Comparison of ENCODE assay signal across 10 cellular contexts in the genomic region with DNA sequence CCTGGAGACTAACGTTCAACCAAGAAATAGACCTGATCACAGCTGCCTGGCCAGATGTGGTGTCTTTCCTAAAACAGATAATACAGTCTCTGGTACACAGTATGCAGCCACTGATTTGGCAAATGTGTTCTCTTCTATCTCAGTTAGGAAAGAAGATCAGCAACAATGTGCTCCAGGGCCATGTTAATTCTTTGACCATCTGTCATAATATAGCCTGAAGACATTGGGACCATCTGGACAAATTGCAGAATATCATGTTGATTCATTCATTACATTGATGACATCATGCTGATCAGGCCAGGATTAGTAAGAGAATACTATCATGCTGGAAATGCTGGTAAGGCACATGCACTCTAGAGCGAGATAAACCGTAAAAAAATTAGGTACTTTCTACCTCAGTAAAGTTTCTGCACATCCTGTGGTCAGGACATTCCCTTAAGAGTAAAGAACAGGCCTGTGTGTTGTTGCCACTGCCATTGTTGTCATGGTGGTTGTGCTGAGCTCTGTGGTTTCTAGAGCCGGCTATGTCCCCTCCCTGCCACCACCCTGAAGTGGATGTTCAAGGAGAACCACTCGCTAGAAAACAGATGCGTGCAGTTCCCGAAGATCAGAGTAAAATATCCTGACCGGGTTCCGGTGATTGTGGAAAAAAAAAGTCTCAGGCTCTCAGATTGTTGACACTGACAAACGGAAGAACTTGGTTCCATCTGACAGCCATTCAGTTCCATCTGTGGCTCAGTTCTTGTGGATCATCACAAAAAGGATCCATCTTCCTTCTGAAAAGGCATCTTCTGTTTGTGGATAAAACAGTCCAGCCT. TPM values are rescaled to one million over a fixed set of nuclear protein-coding genes. Genes with fewer than 3 reads are reported as not detected.
A peak's percentile ranks its signal among the peaks of the same experiment; 100 is the strongest.
DNase-seq lines count a peak whose midpoint lies in the region; ATAC-seq lines count a peak whose summit lies in the region.
"Had no signal": no experiment of that assay in that cellular context is flagged by ENCODE, and none has a peak within 500 bp of the region (broad histone marks: within the 10 kb centered on the region; RNA-seq: fewer than 3 reads in every experiment).

No MANE protein-coding gene starts in this region.

- H3K4me1 ChIP-seq in CD8-positive, alpha-beta memory T cell (ENCODE audit: insufficient read depth, low read length): no peaks in the 10 kb centered on the region

- no peak overlapping the region for H3K27ac ChIP-seq in CD8-positive, alpha-beta memory T cell (ENCODE audit: low read depth, low read length)
- H3K27ac ChIP-seq: HL-60 had no signal

- H3K4me3 Mint-ChIP-seq in CD8-positive, alpha-beta memory T cell: peak overlapping the region in 1 of 7 donors; percentile 15

- no peaks in the 10 kb centered on the region for H3K9me3 ChIP-seq in CD8-positive, alpha-beta memory T cell (ENCODE audit: low read length)

- intact Hi-C loops in Right ventricle myocardium superior (cut with DNase I): no loop called here

- peaks cover 0 to 3% (median 0%) of the 10 kb centered on the region in 3 donors for H3K36me3 Mint-ChIP-seq in CD8-positive, alpha-beta memory T cell
- H3K36me3 Mint-ChIP-seq: brain had no signal

- peak overlapping the region; percentile 41 to 90 (median 68) for H3K27ac Mint-ChIP-seq in CD8-positive, alpha-beta memory T cell

- DNase-seq in CD8-positive, alpha-beta memory T cell: peak in 3 of 5 donors; percentile 5 to 69 (median 37)
- DNase-seq in amniotic stem cell (lab: John Stamatoyannopoulos, UW) (peak; percentile 51), NCI-H128 (lab: John Stamatoyannopoulos, UW; ENCODE audit: unreplicated experiment) (no peak), Right ventricle myocardium superior (no peak), NOMO-1 treated with DMSO at 0.1 percent for 48 hours (lab: John Stamatoyannopoulos, UW; ENCODE audit: unreplicated experiment) (no peak)

- no peaks in the 10 kb centered on the region for H3K9me3 Mint-ChIP-seq in CD8-positive, alpha-beta memory T cell
- H3K9me3 Mint-ChIP-seq: brain had no signal

- POLR2A ChIA-PET in CD8-positive, alpha-beta memory T cell (lab: Charles Lee): no interaction called here

- peaks cover 0 to 18% (median 11%) of the 10 kb centered on the region in 3 donors for H3K4me1 Mint-ChIP-seq in CD8-positive, alpha-beta memory T cell
- H3K4me1 Mint-ChIP-seq: brain had no signal

- H3K27me3 Mint-ChIP-seq in CD8-positive, alpha-beta memory T cell: peaks cover 0 to 2% of the 10 kb centered on the region in 2 donors

- no peak overlapping the region for H3K4me3 ChIP-seq in CD8-positive, alpha-beta memory T cell (ENCODE audit: low read length)

- peak; percentile 87 for ATAC-seq in GM19351 (IDR thresholded peaks at IDR 0.05; ENCODE audit: unreplicated experiment)
- peak; percentile 74 for ATAC-seq in HG03460 (IDR thresholded peaks at IDR 0.05; ENCODE audit: unreplicated experiment)
- ATAC-seq in Right ventricle myocardium superior (ENCODE audit: poor library complexity): no peak
- no peak for ATAC-seq in GM19467 (IDR thresholded peaks at IDR 0.05; ENCODE audit: unreplicated experiment)

- H3K27me3 ChIP-seq in CD8-positive, alpha-beta memory T cell (ENCODE audit: insufficient read depth, low read length, poor library complexity, severe bottlenecking): no peaks in the 10 kb centered on the region

- CTCF ChIA-PET in CD8-positive, alpha-beta memory T cell (lab: Charles Lee): interaction anchor here (1.5 kb wide), 1 partner anchor 97 kb away, joined by 3 read pairs; no protein-coding TSS in a partner anchor

- H3K36me3 ChIP-seq in CD8-positive, alpha-beta memory T cell (ENCODE audit: insufficient read depth, low read length): no peaks in the 10 kb centered on the region

RNA-seq across cellular contexts. Expression of a gene that starts 6.4 kb away (rescaled TPM):
- 1 to 10 TPM; 7.6 TPM for total RNA-seq in CD8-positive, alpha-beta memory T cell
- 5.1 TPM for polyA plus RNA-seq in CD8-positive, alpha-beta memory T cell
- total RNA-seq in Right ventricle myocardium superior: 9.7 TPM

Comparison
In these comparisons a context has a peak if more than half of its experiments do, and no peak if none do; other contexts are left out.
1. DNase-seq: peak in CD8-positive, alpha-beta memory T cell (3 of 5) and amniotic stem cell (single experiment); none in NCI-H128 (single experiment), Right ventricle myocardium superior (single experiment) and NOMO-1 treated with DMSO at 0.1 percent for 48 hours (single experiment).
2. ATAC-seq: peak in GM19351 (single experiment) and HG03460 (single experiment); none in Right ventricle myocardium superior (single experiment) and GM19467 (single experiment).